ENCODE assay signal across 10 cellular contexts in the genomic region with DNA sequence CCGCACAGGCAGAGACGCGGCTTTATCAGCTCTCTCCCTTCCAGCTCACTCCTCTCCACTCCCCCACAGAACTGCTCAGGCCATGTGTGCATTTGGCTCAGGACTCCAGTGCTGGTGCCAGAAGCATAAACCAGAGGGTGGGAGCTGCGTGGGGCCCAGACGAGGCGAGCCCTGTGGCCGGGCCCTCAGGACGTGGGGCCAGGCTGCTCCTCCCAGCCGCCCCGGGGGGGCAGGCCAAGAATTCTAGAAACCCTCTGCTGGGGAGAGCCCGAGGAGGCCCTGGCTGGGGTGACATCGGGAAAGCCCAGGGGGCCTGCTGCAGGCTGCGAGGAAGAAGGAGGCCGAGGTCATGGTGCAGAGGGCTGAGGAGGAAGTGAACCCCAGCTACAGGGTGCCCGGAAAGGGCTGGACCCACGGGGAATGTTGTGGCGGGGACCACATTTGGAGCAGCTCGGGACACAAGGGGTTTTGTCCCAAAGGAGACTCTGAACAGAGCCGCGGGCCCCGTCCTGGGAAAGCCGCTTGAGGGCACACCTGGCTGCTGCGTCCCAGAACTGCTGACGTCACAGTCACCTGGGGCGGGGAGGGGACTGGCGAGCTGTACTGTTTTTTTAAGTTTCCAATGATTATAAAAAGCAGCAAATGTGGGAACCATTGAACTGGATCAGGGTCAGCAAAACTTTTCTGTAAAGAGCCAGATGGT.
DNase-seq lines count a peak whose midpoint lies in the region; ATAC-seq, FAIRE-seq and TF ChIP-seq lines count a peak whose summit lies in the region.
"Had no signal": no experiment of that assay in that cellular context is flagged by ENCODE, and none has a peak within 500 bp of the region (broad histone marks: within the 10 kb centered on the region; RNA-seq: fewer than 3 reads in every experiment).

No MANE protein-coding gene starts in this region.

- no peaks in the 10 kb centered on the region for H3K36me3 Mint-ChIP-seq in activated CD4-positive, alpha-beta T cell treated with anti-CD3 and anti-CD28 coated beads, Interleukin-2, amount 10 ng/mL, durations not matched to agents 24 days and 14 days (ENCODE audit: low read depth)

- no peaks in the 10 kb centered on the region for H3K36me3 ChIP-seq in transverse colon

- no peak for TF ChIP-seq CTCF in transverse colon (IDR thresholded peaks at IDR 0.05)

- no peaks in the 10 kb centered on the region for H3K27me3 ChIP-seq in transverse colon

- no peaks in the 10 kb centered on the region for H3K4me1 Mint-ChIP-seq in activated CD4-positive, alpha-beta T cell treated with anti-CD3 and anti-CD28 coated beads, Interleukin-2, amount 10 ng/mL, durations not matched to agents 24 days and 14 days

- H3K27ac ChIP-seq in transverse colon, result peak overlapping the region; percentile 66 to 72 (median 69)

- peak; percentile 14 for ATAC-seq in esophagus mucosa
- no peak for ATAC-seq in HG02938 (IDR thresholded peaks at IDR 0.05; ENCODE audit: unreplicated experiment)
- ATAC-seq in HG02610 (IDR thresholded peaks at IDR 0.05; ENCODE audit: unreplicated experiment), result no peak

- H3K4me3 ChIP-seq in transverse colon, result no peak overlapping the region

- no peaks in the 10 kb centered on the region for H3K9me3 Mint-ChIP-seq in activated CD4-positive, alpha-beta T cell treated with anti-CD3 and anti-CD28 coated beads, Interleukin-2, amount 10 ng/mL, durations not matched to agents 24 days and 14 days

- DNase-seq in OCI-M1 (lab: John Stamatoyannopoulos, UW) (peak; percentile 9), mesenteric fat pad (ENCODE audit: low spot score) (peak; percentile 91), transverse colon (peak; percentile 44), RCC 7860 (ENCODE audit: low spot score) (no peak)
- no peak for DNase-seq in activated CD4-positive, alpha-beta T cell treated with anti-CD3 and anti-CD28 coated beads, Interleukin-2, amount 10 ng/mL, durations not matched to agents 24 days and 14 days
- DNase-seq: NCI-H526 had no signal

- H3K4me1 ChIP-seq in transverse colon, result peaks cover 12 to 38% (median 17%) of the 10 kb centered on the region in 4 donors

- peaks cover 2% of the 10 kb centered on the region for H3K27me3 Mint-ChIP-seq in activated CD4-positive, alpha-beta T cell treated with anti-CD3 and anti-CD28 coated beads, Interleukin-2, amount 10 ng/mL, durations not matched to agents 24 days and 14 days

- intact Hi-C loops in transverse colon (cut with DNase I; ENCODE audit: low total_unique reads), result no loop called here
- intact Hi-C loops in activated CD4-positive, alpha-beta T cell treated with anti-CD3 and anti-CD28 coated beads, Interleukin-2, amount 10 ng/mL, durations not matched to agents 24 days and 14 days (cut with micrococcal nuclease), result no loop called here

- no peak for TF ChIP-seq EP300 in transverse colon (IDR thresholded peaks at IDR 0.05; ENCODE audit: low read depth)

- no peak for FAIRE-seq in RCC 7860 (lab: Jason Lieb, UNC)
- FAIRE-seq: GM18507 had no signal

- H3K4me3 Mint-ChIP-seq in activated CD4-positive, alpha-beta T cell treated with anti-CD3 and anti-CD28 coated beads, Interleukin-2, amount 10 ng/mL, durations not matched to agents 24 days and 14 days, result no peak overlapping the region

- in situ Hi-C loops in transverse colon (cut with MboI; ENCODE audit: low pct_ligation_motif_present in 1 of 4, low pct_unique_long_range_greater_than_20kb in 1 of 4, low sequenced_read_pairs in 3 of 4), result no loop called here

- TF ChIP-seq POLR2A in transverse colon (IDR thresholded peaks at IDR 0.05), result no peak

- no peaks in the 10 kb centered on the region for H3K9me3 ChIP-seq in transverse colon

- no peak overlapping the region for H3K27ac Mint-ChIP-seq in activated CD4-positive, alpha-beta T cell treated with anti-CD3 and anti-CD28 coated beads, Interleukin-2, amount 10 ng/mL, durations not matched to agents 24 days and 14 days

- WGBS in transverse colon (ENCODE audit: low coverage in 1 of 2), 2 donors, result 58% methylated on average over 26 of the region's 26 CpGs; no CpG with 5 or more reads in 1 of the 2 donors

Comparison
In these comparisons a context has a peak if more than half of its experiments do, and no peak if none do; other contexts are left out.
1. DNase-seq: peak in OCI-M1 (single experiment), mesenteric fat pad (single experiment) and transverse colon (single experiment); none in RCC 7860 (single experiment) and activated CD4-positive, alpha-beta T cell treated with anti-CD3 and anti-CD28 coated beads, Interleukin-2, amount 10 ng/mL, durations not matched to agents 24 days and 14 days (single experiment).